1 cellular context compared by ENCODE assay signal in the genomic region with DNA sequence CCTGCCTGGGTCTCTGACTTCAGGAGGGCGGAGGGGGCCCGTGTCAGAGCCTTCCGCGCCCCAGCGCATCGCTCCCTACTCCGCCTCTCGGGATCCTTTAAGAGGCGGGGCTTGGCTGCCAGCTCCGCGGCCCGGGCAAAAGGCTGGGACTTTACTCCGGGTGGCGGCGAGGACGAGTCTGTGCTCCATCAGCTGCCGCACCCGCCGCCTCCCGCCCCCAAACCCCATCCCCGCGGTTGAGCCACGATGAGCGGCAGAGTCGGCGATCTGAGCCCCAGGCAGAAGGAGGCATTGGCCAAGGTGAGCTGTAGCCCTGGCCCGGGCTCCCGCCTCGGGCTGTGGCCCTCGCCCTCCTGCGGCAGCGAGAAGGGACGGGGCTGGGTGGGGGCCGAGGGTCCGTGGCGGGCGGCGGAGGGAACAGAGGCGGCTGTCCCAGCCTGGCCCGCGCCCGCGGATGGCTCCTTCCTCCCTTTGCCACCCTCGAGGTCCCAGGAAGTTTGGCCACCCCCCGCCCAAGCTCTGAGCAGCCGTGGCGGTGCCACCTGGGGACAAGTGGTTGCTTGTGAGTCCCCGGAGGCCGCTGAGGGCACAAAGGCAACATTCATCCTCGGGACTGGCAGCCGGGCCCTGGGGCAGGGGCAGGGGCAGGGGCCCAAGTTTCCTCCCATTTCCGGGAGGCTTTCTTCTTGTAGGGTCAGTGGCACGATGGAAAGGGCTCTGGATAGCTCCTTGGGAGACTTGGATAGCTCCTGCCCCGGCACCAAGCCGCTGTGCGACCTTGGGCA.
TF ChIP-seq lines count a peak whose summit lies in the region.

A gene (plus strand): TSS at position 148 of the 785 bp plus-strand sequence. CDS start 99 bp downstream, at position 247.

TF ChIP-seq in HEK293, 187 proteins besides CTCF, POLR2A, EP300 and RAD21 (continued from another document and continues in another):
- TF ChIP-seq, protein P1, sequence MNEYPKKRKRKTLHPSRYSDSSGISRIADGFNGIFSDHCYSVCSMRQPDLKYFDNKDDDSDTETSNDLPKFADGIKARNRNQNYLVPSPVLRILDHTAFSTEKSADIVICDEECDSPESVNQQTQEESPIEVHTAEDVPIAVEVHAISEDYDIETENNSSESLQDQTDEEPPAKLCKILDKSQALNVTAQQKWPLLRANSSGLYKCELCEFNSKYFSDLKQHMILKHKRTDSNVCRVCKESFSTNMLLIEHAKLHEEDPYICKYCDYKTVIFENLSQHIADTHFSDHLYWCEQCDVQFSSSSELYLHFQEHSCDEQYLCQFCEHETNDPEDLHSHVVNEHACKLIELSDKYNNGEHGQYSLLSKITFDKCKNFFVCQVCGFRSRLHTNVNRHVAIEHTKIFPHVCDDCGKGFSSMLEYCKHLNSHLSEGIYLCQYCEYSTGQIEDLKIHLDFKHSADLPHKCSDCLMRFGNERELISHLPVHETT (tag by site-specific recombination; IDR thresholded peaks at IDR 0.05), result no peak
- TF ChIP-seq ZNF791 (tag by site-specific recombination; IDR thresholded peaks at IDR 0.05) (no peak), BCL11A (tag by site-specific recombination; IDR thresholded peaks at IDR 0.05; ENCODE audit: low read depth) (no peak), ZNF629 (tag by site-specific recombination; IDR thresholded peaks at IDR 0.05) (no peak), SCRT1 (tag by site-specific recombination; IDR thresholded peaks at IDR 0.05; ENCODE audit: borderline replicate concordance) (no peak), MYNN (tag by site-specific recombination; IDR thresholded peaks at IDR 0.05; ENCODE audit: borderline replicate concordance) (no peak), MZF1 (tag by site-specific recombination; IDR thresholded peaks at IDR 0.05; ENCODE audit: borderline replicate concordance) (no peak), ZNF571 (tag by site-specific recombination; IDR thresholded peaks at IDR 0.05) (no peak), SP3 (tag by site-specific recombination; IDR thresholded peaks at IDR 0.05) (peak; percentile 63), YY2 (tag by site-specific recombination; IDR thresholded peaks at IDR 0.05) (no peak), ZNF544 (tag by site-specific recombination; IDR thresholded peaks at IDR 0.05) (no peak), ZNF24 (tag by site-specific recombination; IDR thresholded peaks at IDR 0.05) (no peak), ZNF311 (tag by site-specific recombination; IDR thresholded peaks at IDR 0.05; ENCODE audit: borderline replicate concordance) (no peak), ZNF239 (tag by site-specific recombination; IDR thresholded peaks at IDR 0.05) (no peak), ZNF366 (tag by site-specific recombination; conservative IDR thresholded peaks at IDR 0.05) (no peak), ZBTB8A (tag by site-specific recombination; IDR thresholded peaks at IDR 0.05) (peak; percentile 86), ZNF549 (tag by site-specific recombination; IDR thresholded peaks at IDR 0.05) (no peak), ZNF792 (tag by site-specific recombination; IDR thresholded peaks at IDR 0.05) (no peak), ZNF140 (tag by site-specific recombination; IDR thresholded peaks at IDR 0.05) (no peak), OVOL3 (tag by site-specific recombination; IDR thresholded peaks at IDR 0.05) (no peak), ZNF521 (tag by site-specific recombination; IDR thresholded peaks at IDR 0.05) (no peak), ZFP41 (tag by site-specific recombination; IDR thresholded peaks at IDR 0.05; ENCODE audit: borderline replicate concordance) (no peak), ZNF266 (tag by site-specific recombination; IDR thresholded peaks at IDR 0.05; ENCODE audit: low read depth) (no peak), ZNF510 (tag by site-specific recombination; IDR thresholded peaks at IDR 0.05; ENCODE audit: insufficient replicate concordance) (no peak), EGR2 (tag by site-specific recombination; IDR thresholded peaks at IDR 0.05; ENCODE audit: low read depth) (no peak), ZNF843 (tag by site-specific recombination; IDR thresholded peaks at IDR 0.05) (no peak), ZFP3 (tag by site-specific recombination; IDR thresholded peaks at IDR 0.05; ENCODE audit: low read depth) (no peak), ZNF621 (tag by site-specific recombination; IDR thresholded peaks at IDR 0.05) (no peak), ZNF214 (tag by site-specific recombination; IDR thresholded peaks at IDR 0.05; ENCODE audit: borderline replicate concordance) (no peak), ZNF350 (tag by site-specific recombination; IDR thresholded peaks at IDR 0.05) (no peak), ZFP69B (tag by site-specific recombination; IDR thresholded peaks at IDR 0.05) (no peak), ZNF624 (tag by site-specific recombination; IDR thresholded peaks at IDR 0.05) (no peak), ZNF514 (tag by site-specific recombination; IDR thresholded peaks at IDR 0.05) (no peak), ZNF155 (tag by site-specific recombination; IDR thresholded peaks at IDR 0.05) (no peak), ZSCAN30 (tag by site-specific recombination; IDR thresholded peaks at IDR 0.05) (no peak), ZNF654 (tag by site-specific recombination; IDR thresholded peaks at IDR 0.05; ENCODE audit: low read depth) (no peak), ZNF529 (tag by site-specific recombination; IDR thresholded peaks at IDR 0.05; ENCODE audit: insufficient replicate concordance) (no peak), ZNF274 (IDR thresholded peaks at IDR 0.05; ENCODE audit: low read length) (no peak), ZNF274 (tag by site-specific recombination; IDR thresholded peaks at IDR 0.05; ENCODE audit: borderline replicate concordance) (no peak), ZNF555 (tag by site-specific recombination; conservative IDR thresholded peaks at IDR 0.05) (no peak), ZBTB20 (tag by site-specific recombination; IDR thresholded peaks at IDR 0.05) (peak; percentile 98)
- TF ChIP-seq, protein P2, sequence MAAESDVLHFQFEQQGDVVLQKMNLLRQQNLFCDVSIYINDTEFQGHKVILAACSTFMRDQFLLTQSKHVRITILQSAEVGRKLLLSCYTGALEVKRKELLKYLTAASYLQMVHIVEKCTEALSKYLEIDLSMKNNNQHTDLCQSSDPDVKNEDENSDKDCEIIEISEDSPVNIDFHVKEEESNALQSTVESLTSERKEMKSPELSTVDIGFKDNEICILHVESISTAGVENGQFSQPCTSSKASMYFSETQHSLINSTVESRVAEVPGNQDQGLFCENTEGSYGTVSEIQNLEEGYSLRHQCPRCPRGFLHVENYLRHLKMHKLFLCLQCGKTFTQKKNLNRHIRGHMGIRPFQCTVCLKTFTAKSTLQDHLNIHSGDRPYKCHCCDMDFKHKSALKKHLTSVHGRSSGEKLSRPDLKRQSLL (tag by site-specific recombination; IDR thresholded peaks at IDR 0.05), result no peak
- TF ChIP-seq, protein P3, sequence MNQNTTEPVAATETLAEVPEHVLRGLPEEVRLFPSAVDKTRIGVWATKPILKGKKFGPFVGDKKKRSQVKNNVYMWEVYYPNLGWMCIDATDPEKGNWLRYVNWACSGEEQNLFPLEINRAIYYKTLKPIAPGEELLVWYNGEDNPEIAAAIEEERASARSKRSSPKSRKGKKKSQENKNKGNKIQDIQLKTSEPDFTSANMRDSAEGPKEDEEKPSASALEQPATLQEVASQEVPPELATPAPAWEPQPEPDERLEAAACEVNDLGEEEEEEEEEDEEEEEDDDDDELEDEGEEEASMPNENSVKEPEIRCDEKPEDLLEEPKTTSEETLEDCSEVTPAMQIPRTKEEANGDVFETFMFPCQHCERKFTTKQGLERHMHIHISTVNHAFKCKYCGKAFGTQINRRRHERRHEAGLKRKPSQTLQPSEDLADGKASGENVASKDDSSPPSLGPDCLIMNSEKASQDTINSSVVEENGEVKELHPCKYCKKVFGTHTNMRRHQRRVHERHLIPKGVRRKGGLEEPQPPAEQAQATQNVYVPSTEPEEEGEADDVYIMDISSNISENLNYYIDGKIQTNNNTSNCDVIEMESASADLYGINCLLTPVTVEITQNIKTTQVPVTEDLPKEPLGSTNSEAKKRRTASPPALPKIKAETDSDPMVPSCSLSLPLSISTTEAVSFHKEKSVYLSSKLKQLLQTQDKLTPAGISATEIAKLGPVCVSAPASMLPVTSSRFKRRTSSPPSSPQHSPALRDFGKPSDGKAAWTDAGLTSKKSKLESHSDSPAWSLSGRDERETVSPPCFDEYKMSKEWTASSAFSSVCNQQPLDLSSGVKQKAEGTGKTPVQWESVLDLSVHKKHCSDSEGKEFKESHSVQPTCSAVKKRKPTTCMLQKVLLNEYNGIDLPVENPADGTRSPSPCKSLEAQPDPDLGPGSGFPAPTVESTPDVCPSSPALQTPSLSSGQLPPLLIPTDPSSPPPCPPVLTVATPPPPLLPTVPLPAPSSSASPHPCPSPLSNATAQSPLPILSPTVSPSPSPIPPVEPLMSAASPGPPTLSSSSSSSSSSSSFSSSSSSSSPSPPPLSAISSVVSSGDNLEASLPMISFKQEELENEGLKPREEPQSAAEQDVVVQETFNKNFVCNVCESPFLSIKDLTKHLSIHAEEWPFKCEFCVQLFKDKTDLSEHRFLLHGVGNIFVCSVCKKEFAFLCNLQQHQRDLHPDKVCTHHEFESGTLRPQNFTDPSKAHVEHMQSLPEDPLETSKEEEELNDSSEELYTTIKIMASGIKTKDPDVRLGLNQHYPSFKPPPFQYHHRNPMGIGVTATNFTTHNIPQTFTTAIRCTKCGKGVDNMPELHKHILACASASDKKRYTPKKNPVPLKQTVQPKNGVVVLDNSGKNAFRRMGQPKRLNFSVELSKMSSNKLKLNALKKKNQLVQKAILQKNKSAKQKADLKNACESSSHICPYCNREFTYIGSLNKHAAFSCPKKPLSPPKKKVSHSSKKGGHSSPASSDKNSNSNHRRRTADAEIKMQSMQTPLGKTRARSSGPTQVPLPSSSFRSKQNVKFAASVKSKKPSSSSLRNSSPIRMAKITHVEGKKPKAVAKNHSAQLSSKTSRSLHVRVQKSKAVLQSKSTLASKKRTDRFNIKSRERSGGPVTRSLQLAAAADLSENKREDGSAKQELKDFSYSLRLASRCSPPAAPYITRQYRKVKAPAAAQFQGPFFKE (tag by site-specific recombination; IDR thresholded peaks at IDR 0.05; ENCODE audit: borderline replicate concordance), result no peak
- TF ChIP-seq, protein P4, sequence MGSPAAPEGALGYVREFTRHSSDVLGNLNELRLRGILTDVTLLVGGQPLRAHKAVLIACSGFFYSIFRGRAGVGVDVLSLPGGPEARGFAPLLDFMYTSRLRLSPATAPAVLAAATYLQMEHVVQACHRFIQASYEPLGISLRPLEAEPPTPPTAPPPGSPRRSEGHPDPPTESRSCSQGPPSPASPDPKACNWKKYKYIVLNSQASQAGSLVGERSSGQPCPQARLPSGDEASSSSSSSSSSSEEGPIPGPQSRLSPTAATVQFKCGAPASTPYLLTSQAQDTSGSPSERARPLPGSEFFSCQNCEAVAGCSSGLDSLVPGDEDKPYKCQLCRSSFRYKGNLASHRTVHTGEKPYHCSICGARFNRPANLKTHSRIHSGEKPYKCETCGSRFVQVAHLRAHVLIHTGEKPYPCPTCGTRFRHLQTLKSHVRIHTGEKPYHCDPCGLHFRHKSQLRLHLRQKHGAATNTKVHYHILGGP (tag by site-specific recombination; IDR thresholded peaks at IDR 0.05), result no peak
- TF ChIP-seq, protein P5, sequence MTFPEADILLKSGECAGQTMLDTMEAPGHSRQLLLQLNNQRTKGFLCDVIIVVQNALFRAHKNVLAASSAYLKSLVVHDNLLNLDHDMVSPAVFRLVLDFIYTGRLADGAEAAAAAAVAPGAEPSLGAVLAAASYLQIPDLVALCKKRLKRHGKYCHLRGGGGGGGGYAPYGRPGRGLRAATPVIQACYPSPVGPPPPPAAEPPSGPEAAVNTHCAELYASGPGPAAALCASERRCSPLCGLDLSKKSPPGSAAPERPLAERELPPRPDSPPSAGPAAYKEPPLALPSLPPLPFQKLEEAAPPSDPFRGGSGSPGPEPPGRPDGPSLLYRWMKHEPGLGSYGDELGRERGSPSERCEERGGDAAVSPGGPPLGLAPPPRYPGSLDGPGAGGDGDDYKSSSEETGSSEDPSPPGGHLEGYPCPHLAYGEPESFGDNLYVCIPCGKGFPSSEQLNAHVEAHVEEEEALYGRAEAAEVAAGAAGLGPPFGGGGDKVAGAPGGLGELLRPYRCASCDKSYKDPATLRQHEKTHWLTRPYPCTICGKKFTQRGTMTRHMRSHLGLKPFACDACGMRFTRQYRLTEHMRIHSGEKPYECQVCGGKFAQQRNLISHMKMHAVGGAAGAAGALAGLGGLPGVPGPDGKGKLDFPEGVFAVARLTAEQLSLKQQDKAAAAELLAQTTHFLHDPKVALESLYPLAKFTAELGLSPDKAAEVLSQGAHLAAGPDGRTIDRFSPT (tag by site-specific recombination; IDR thresholded peaks at IDR 0.05), result peak; percentile 56; the same call in 1 of the 2 replicates
- TF ChIP-seq, protein P6, sequence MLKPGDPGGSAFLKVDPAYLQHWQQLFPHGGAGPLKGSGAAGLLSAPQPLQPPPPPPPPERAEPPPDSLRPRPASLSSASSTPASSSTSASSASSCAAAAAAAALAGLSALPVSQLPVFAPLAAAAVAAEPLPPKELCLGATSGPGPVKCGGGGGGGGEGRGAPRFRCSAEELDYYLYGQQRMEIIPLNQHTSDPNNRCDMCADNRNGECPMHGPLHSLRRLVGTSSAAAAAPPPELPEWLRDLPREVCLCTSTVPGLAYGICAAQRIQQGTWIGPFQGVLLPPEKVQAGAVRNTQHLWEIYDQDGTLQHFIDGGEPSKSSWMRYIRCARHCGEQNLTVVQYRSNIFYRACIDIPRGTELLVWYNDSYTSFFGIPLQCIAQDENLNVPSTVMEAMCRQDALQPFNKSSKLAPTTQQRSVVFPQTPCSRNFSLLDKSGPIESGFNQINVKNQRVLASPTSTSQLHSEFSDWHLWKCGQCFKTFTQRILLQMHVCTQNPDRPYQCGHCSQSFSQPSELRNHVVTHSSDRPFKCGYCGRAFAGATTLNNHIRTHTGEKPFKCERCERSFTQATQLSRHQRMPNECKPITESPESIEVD (tag by site-specific recombination; IDR thresholded peaks at IDR 0.05), result no peak
- TF ChIP-seq, protein P7, sequence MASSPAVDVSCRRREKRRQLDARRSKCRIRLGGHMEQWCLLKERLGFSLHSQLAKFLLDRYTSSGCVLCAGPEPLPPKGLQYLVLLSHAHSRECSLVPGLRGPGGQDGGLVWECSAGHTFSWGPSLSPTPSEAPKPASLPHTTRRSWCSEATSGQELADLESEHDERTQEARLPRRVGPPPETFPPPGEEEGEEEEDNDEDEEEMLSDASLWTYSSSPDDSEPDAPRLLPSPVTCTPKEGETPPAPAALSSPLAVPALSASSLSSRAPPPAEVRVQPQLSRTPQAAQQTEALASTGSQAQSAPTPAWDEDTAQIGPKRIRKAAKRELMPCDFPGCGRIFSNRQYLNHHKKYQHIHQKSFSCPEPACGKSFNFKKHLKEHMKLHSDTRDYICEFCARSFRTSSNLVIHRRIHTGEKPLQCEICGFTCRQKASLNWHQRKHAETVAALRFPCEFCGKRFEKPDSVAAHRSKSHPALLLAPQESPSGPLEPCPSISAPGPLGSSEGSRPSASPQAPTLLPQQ (tag by site-specific recombination; IDR thresholded peaks at IDR 0.05), result peak; percentile 44; the same call in 1 of the 2 replicates
- TF ChIP-seq, protein P8, sequence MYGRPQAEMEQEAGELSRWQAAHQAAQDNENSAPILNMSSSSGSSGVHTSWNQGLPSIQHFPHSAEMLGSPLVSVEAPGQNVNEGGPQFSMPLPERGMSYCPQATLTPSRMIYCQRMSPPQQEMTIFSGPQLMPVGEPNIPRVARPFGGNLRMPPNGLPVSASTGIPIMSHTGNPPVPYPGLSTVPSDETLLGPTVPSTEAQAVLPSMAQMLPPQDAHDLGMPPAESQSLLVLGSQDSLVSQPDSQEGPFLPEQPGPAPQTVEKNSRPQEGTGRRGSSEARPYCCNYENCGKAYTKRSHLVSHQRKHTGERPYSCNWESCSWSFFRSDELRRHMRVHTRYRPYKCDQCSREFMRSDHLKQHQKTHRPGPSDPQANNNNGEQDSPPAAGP (tag by site-specific recombination; IDR thresholded peaks at IDR 0.05), result 0 out of 2 replicates have a peak, but pooled peaks have one; percentile 63
